ENCODE assay signal across 15 cellular contexts in genomic region chr22:21856868-21857267, GRCh38.
"Had no signal": no experiment of that assay in that cellular context is flagged by ENCODE, and none has a peak within 500 bp of the region (broad histone marks: within the 10 kb centered on the region; RNA-seq: fewer than 3 reads in every experiment).

No MANE protein-coding gene starts in this region.

- H3K4me3 ChIP-seq: ascending aorta, gastrocnemius medialis, lung, right atrium auricular region had no signal

- H3K9me3 ChIP-seq: ascending aorta, gastrocnemius medialis, right atrium auricular region had no signal

- H3K27ac Mint-ChIP-seq: activated CD4-positive, alpha-beta T cell treated with anti-CD3 and anti-CD28 coated beads, Interleukin-2, amount 10 ng/mL, durations not matched to agents 24 days and 14 days; activated CD8-positive, alpha-beta T cell treated with anti-CD3 and anti-CD28 coated beads, Interleukin-2, amount 10 ng/mL, durations not matched to agents 7 days and 5 days; activated naive CD4-positive, alpha-beta T cell treated with anti-CD3 and anti-CD28 coated beads, Interleukin-2, amount 50 U/mL, for 24 hours; mesothelial cell of epicardium; type B pancreatic cell had no signal

- ATAC-seq: activated CD8-positive, alpha-beta T cell treated with anti-CD3 and anti-CD28 coated beads, Interleukin-2, amount 10 ng/mL, durations not matched to agents 7 days and 5 days; T-cell had no signal

- H3K9me3 Mint-ChIP-seq: activated CD4-positive, alpha-beta T cell treated with anti-CD3 and anti-CD28 coated beads, Interleukin-2, amount 10 ng/mL, durations not matched to agents 24 days and 14 days; activated naive CD4-positive, alpha-beta T cell treated with anti-CD3 and anti-CD28 coated beads, Interleukin-2, amount 50 U/mL, for 24 hours; activated T-cell treated with anti-CD3 and anti-CD28 coated beads, Interleukin-2, amount 50 U/mL, for 4 hours; mesothelial cell of epicardium; stimulated activated naive CD8-positive, alpha-beta T cell treated with anti-CD3 and anti-CD28 coated beads, Interleukin-15, amount 100 ng/mL, for 72 hours; T-cell; type B pancreatic cell had no signal

- H3K27me3 Mint-ChIP-seq: activated CD4-positive, alpha-beta T cell treated with anti-CD3 and anti-CD28 coated beads, Interleukin-2, amount 10 ng/mL, durations not matched to agents 24 days and 14 days; activated naive CD4-positive, alpha-beta T cell treated with anti-CD3 and anti-CD28 coated beads, Interleukin-2, amount 50 U/mL, for 24 hours; stimulated activated naive CD8-positive, alpha-beta T cell treated with anti-CD3 and anti-CD28 coated beads, Interleukin-15, amount 100 ng/mL, for 72 hours; T-cell; type B pancreatic cell had no signal

- DNase-seq: activated CD4-positive, alpha-beta T cell treated with anti-CD3 and anti-CD28 coated beads, Interleukin-2, amount 10 ng/mL, durations not matched to agents 24 days and 14 days; activated CD4-positive, CD25-positive, alpha-beta regulatory T cell; activated CD8-positive, alpha-beta T cell treated with anti-CD3 and anti-CD28 coated beads, Interleukin-2, amount 10 ng/mL, durations not matched to agents 7 days and 5 days; activated effector memory CD4-positive, alpha-beta T cell treated with anti-CD3 and anti-CD28 coated beads, Interleukin-2, amount 50 U/mL, for 16 hours; activated T-cell treated with anti-CD3 and anti-CD28 coated beads, Interleukin-2, amount 50 U/mL, for 4 hours; gastrocnemius medialis; stimulated activated naive CD8-positive, alpha-beta T cell treated with anti-CD3 and anti-CD28 coated beads, Interleukin-15, amount 100 ng/mL, for 72 hours; T-cell; T-helper 9 cell had no signal

- H3K36me3 ChIP-seq: gastrocnemius medialis, right atrium auricular region had no signal

- H3K4me3 Mint-ChIP-seq: activated CD4-positive, alpha-beta T cell treated with anti-CD3 and anti-CD28 coated beads, Interleukin-2, amount 10 ng/mL, durations not matched to agents 24 days and 14 days; activated CD8-positive, alpha-beta T cell treated with anti-CD3 and anti-CD28 coated beads, Interleukin-2, amount 10 ng/mL, durations not matched to agents 7 days and 5 days; activated naive CD4-positive, alpha-beta T cell treated with anti-CD3 and anti-CD28 coated beads, Interleukin-2, amount 50 U/mL, for 24 hours; activated T-cell treated with anti-CD3 and anti-CD28 coated beads, Interleukin-2, amount 50 U/mL, for 4 hours; mesothelial cell of epicardium; type B pancreatic cell had no signal

- H3K27me3 ChIP-seq: ascending aorta, gastrocnemius medialis, right atrium auricular region had no signal
